12 cellular contexts compared by ENCODE assay signal in the genomic region with DNA sequence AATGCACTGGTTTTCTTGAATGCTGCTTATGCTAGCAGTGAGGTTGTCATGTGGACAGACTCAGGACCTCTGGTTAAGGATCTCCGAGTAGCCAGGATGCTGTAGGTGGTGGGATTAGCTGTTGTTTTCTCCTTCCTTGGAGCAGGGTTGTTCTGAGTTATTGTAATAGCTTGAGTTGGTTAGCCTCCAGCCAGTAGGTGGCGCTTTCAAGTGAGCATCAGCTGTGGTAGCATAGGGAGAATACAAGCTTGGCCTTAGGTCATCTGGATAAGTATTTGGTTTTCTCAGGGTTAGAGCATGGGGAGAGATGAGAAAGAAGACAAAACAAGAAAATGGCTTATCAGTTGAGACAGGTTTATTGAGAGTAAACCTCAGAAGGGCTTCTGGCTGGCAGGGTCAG.
DNase-seq lines count a peak whose midpoint lies in the region; FAIRE-seq and TF ChIP-seq lines count a peak whose summit lies in the region.
"Had no signal": no experiment of that assay in that cellular context is flagged by ENCODE, and none has a peak within 500 bp of the region (broad histone marks: within the 10 kb centered on the region; RNA-seq: fewer than 3 reads in every experiment).

No MANE protein-coding gene starts in this region.

- no peak overlapping the region for H3K4me3 ChIP-seq in brain microvascular endothelial cell (ENCODE audit: low read depth, low read length)
- H3K4me3 ChIP-seq: A549, suprapubic skin had no signal

- H3K27ac ChIP-seq in brain microvascular endothelial cell: no peak overlapping the region
- H3K27ac ChIP-seq: A549, suprapubic skin had no signal

- peak; percentile 27 for DNase-seq in DMS53 (lab: John Stamatoyannopoulos, UW)
- DNase-seq in DMS53 treated with DMSO at 0.1 percent for 48 hours (lab: John Stamatoyannopoulos, UW; ENCODE audit: unreplicated experiment): no peak
- no peak for DNase-seq in GM12891 (ENCODE audit: insufficient read length, low spot score)
- DNase-seq in brain microvascular endothelial cell: no peak
- no peak for DNase-seq in ecto neural progenitor cell (ENCODE audit: low spot score)
- no peak for DNase-seq in 8988T
- DNase-seq in mucosa of gallbladder (ENCODE audit: low spot score): no peak
- DNase-seq: islet precursor cell, natural killer cell had no signal

- TF ChIP-seq RAD21 in Ishikawa (IDR thresholded peaks at IDR 0.05; ENCODE audit: low read depth): peak; percentile 30; the same call in 1 of the 2 replicates

- no peak for TF ChIP-seq EP300 in Ishikawa (IDR thresholded peaks at IDR 0.05; ENCODE audit: borderline replicate concordance)

- peak; percentile 69 for FAIRE-seq in GM12891 (lab: Jason Lieb, UNC)
- FAIRE-seq: A549 had no signal

- H3K27me3 ChIP-seq in brain microvascular endothelial cell (replicated peaks): no peaks in the 10 kb centered on the region
- H3K27me3 ChIP-seq: suprapubic skin had no signal

- in situ Hi-C loops in brain microvascular endothelial cell (cut with HindIII; ENCODE audit: low pct_ligation_motif_present, low sequenced_read_pairs): no loop called here

- no peak for TF ChIP-seq POLR2A in GM12891 (IDR thresholded peaks at IDR 0.05; ENCODE audit: low read depth, low read length)

- TF ChIP-seq CTCF in brain microvascular endothelial cell (IDR thresholded peaks at IDR 0.05; ENCODE audit: low read depth, low read length, missing control alignments): peak; percentile 19

- H3K36me3 ChIP-seq in brain microvascular endothelial cell (replicated peaks): no peaks in the 10 kb centered on the region
- H3K36me3 ChIP-seq: suprapubic skin had no signal

TF ChIP-seq in GM12891, 5 proteins besides CTCF, POLR2A, EP300 and RAD21:
- TF ChIP-seq TAF1 (IDR thresholded peaks at IDR 0.05; ENCODE audit: low read depth, low read length): no peak
- TF ChIP-seq SPI1 (IDR thresholded peaks at IDR 0.05; ENCODE audit: low read depth, low read length): no peak
- no peak for TF ChIP-seq POU2F2 (IDR thresholded peaks at IDR 0.05; ENCODE audit: low read depth, low read length)
- TF ChIP-seq POLR2AphosphoS5 (IDR thresholded peaks at IDR 0.05; ENCODE audit: low read depth, low read length): no peak
- TF ChIP-seq PAX5 (IDR thresholded peaks at IDR 0.05; ENCODE audit: insufficient read depth, low read length, severe bottlenecking): no peak

TF ChIP-seq in Ishikawa, 13 proteins besides CTCF, POLR2A, EP300 and RAD21:
- TF ChIP-seq, protein P1, sequence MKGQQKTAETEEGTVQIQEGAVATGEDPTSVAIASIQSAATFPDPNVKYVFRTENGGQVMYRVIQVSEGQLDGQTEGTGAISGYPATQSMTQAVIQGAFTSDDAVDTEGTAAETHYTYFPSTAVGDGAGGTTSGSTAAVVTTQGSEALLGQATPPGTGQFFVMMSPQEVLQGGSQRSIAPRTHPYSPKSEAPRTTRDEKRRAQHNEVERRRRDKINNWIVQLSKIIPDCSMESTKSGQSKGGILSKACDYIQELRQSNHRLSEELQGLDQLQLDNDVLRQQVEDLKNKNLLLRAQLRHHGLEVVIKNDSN (IDR thresholded peaks at IDR 0.05): no peak
- TF ChIP-seq, protein P2, sequence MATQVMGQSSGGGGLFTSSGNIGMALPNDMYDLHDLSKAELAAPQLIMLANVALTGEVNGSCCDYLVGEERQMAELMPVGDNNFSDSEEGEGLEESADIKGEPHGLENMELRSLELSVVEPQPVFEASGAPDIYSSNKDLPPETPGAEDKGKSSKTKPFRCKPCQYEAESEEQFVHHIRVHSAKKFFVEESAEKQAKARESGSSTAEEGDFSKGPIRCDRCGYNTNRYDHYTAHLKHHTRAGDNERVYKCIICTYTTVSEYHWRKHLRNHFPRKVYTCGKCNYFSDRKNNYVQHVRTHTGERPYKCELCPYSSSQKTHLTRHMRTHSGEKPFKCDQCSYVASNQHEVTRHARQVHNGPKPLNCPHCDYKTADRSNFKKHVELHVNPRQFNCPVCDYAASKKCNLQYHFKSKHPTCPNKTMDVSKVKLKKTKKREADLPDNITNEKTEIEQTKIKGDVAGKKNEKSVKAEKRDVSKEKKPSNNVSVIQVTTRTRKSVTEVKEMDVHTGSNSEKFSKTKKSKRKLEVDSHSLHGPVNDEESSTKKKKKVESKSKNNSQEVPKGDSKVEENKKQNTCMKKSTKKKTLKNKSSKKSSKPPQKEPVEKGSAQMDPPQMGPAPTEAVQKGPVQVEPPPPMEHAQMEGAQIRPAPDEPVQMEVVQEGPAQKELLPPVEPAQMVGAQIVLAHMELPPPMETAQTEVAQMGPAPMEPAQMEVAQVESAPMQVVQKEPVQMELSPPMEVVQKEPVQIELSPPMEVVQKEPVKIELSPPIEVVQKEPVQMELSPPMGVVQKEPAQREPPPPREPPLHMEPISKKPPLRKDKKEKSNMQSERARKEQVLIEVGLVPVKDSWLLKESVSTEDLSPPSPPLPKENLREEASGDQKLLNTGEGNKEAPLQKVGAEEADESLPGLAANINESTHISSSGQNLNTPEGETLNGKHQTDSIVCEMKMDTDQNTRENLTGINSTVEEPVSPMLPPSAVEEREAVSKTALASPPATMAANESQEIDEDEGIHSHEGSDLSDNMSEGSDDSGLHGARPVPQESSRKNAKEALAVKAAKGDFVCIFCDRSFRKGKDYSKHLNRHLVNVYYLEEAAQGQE (IDR thresholded peaks at IDR 0.05; ENCODE audit: low read depth): no peak
- TF ChIP-seq ZBTB7A (IDR thresholded peaks at IDR 0.05; ENCODE audit: low read depth): no peak
- TF ChIP-seq, protein P3, sequence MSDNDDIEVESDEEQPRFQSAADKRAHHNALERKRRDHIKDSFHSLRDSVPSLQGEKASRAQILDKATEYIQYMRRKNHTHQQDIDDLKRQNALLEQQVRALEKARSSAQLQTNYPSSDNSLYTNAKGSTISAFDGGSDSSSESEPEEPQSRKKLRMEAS (IDR thresholded peaks at IDR 0.05): no peak
- no peak for TF ChIP-seq CREB1 (IDR thresholded peaks at IDR 0.05; ENCODE audit: low read depth)
- TF ChIP-seq FOXM1 (IDR thresholded peaks at IDR 0.05; ENCODE audit: borderline replicate concordance, low read depth): no peak
- TF ChIP-seq TEAD4 (IDR thresholded peaks at IDR 0.05): no peak
- no peak for TF ChIP-seq CEBPB (IDR thresholded peaks at IDR 0.05)
- TF ChIP-seq NFIC (IDR thresholded peaks at IDR 0.05): no peak
TF ChIP-seq in Ishikawa: peak in this region for 0.
